23 cellular contexts compared by ENCODE assay signal in the genomic region with DNA sequence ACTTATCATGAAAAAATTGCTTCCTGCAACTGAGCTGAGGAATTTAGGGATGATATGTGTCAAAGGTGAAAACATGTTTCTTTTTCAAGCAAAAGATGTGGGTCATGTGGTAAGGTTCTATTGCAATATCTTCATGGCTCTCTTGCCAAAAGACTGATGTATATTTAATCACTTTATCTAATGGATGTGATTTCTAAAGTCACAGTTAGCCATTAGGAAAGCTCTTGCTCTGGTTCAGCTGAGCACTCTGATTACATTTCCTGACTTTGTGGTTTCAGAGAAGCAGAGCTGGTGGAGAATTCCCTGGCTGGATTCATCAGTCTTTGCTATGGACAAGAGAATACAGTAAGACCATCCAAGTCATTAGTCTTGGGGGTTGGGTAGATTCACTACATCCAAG. TPM values are rescaled to one million over a fixed set of nuclear protein-coding genes. Genes with fewer than 3 reads are reported as not detected.
DNase-seq lines count a peak whose midpoint lies in the region; ATAC-seq and TF ChIP-seq lines count a peak whose summit lies in the region.
"Had no signal": no experiment of that assay in that cellular context is flagged by ENCODE, and none has a peak within 500 bp of the region (broad histone marks: within the 10 kb centered on the region; RNA-seq: fewer than 3 reads in every experiment).

No MANE protein-coding gene starts in this region.

- no peak for ATAC-seq in GM18907 (IDR thresholded peaks at IDR 0.05; ENCODE audit: unreplicated experiment)
- ATAC-seq: gastroesophageal sphincter; naive thymus-derived CD4-positive, alpha-beta T cell; WTC11 had no signal

- DNase-seq in AG10803 (ENCODE audit: low read depth) (peak; percentile 36), HFFc6 (peak; percentile 28), astrocyte of the cerebellum (ENCODE audit: low read depth) (peak; percentile 64), fibroblast of villous mesenchyme (ENCODE audit: low read depth) (peak; percentile 42), DMS53 (lab: John Stamatoyannopoulos, UW) (no peak)
- no peak for DNase-seq in activated CD4-positive, alpha-beta T cell treated with anti-CD3 and anti-CD28 coated beads, Interleukin-2, amount 10 ng/mL, durations not matched to agents 24 days and 14 days
- no peak for DNase-seq in stimulated activated CD4-positive, alpha-beta T cell treated with anti-CD3 and anti-CD28 coated beads, Interleukin-2, amount 100 ng/mL, for 24 hours
- DNase-seq: activated CD4-positive, alpha-beta memory T cell treated with anti-CD3 and anti-CD28 coated beads, Interleukin-2, amount 10 ng/mL, durations not matched to agents 7 days and 5 days; activated gamma-delta T cell treated with Interleukin-2 at 50 U/mL for 16 hours; activated T-cell treated with anti-CD3 and anti-CD28 coated beads, Interleukin-2, amount 50 U/mL, for 1 hour; CD4-positive, alpha-beta memory T cell; mammary epithelial cell; naive thymus-derived CD4-positive, alpha-beta T cell; NCI-H1105 treated with DMSO at 0.1 percent for 48 hours; NCI-H2081; occipital lobe; spleen; stimulated activated CD4-positive, alpha-beta T cell treated with anti-CD3 and anti-CD28 coated beads, Interleukin-4, amount 100 ng/mL, for 24 hours; stimulated activated naive CD4-positive, alpha-beta T cell treated with Interleukin-2 at 50 U/mL for 16 hours had no signal

- peak overlapping the region; percentile 40 for H3K27ac Mint-ChIP-seq in HFFc6
- no peak overlapping the region for H3K27ac Mint-ChIP-seq in activated CD4-positive, alpha-beta T cell treated with anti-CD3 and anti-CD28 coated beads, Interleukin-2, amount 10 ng/mL, durations not matched to agents 24 days and 14 days
- H3K27ac Mint-ChIP-seq: activated CD4-positive, alpha-beta memory T cell treated with anti-CD3 and anti-CD28 coated beads, Interleukin-2, amount 10 ng/mL, durations not matched to agents 7 days and 5 days; CD4-positive, alpha-beta memory T cell; naive thymus-derived CD4-positive, alpha-beta T cell; WTC11 had no signal

- intact Hi-C loops in activated CD4-positive, alpha-beta T cell treated with anti-CD3 and anti-CD28 coated beads, Interleukin-2, amount 10 ng/mL, durations not matched to agents 24 days and 14 days (cut with micrococcal nuclease) = no loop called here

- no peaks in the 10 kb centered on the region for H3K27me3 Mint-ChIP-seq in HFFc6 (ENCODE audit: insufficient read depth)
- H3K27me3 Mint-ChIP-seq in activated CD4-positive, alpha-beta T cell treated with anti-CD3 and anti-CD28 coated beads, Interleukin-2, amount 10 ng/mL, durations not matched to agents 24 days and 14 days = no peaks in the 10 kb centered on the region
- H3K27me3 Mint-ChIP-seq: activated CD4-positive, alpha-beta memory T cell treated with anti-CD3 and anti-CD28 coated beads, Interleukin-2, amount 10 ng/mL, durations not matched to agents 7 days and 5 days; CD4-positive, alpha-beta memory T cell had no signal

- in situ Hi-C loops in astrocyte of the cerebellum (cut with HindIII; ENCODE audit: low sequenced_read_pairs) = no loop called here

- H3K4me3 ChIP-seq in AG10803 (ENCODE audit: low read length) (no peak overlapping the region), astrocyte of the cerebellum (ENCODE audit: low read depth, low read length) (no peak overlapping the region), fibroblast of villous mesenchyme (ENCODE audit: low read depth, low read length) (no peak overlapping the region)
- H3K4me3 ChIP-seq: cardiac muscle cell, gastroesophageal sphincter, spleen had no signal

- peaks cover 69% of the 10 kb centered on the region for H3K4me1 Mint-ChIP-seq in HFFc6 (ENCODE audit: low read depth)
- H3K4me1 Mint-ChIP-seq in activated CD4-positive, alpha-beta T cell treated with anti-CD3 and anti-CD28 coated beads, Interleukin-2, amount 10 ng/mL, durations not matched to agents 24 days and 14 days = no peaks in the 10 kb centered on the region
- H3K4me1 Mint-ChIP-seq: activated CD4-positive, alpha-beta memory T cell treated with anti-CD3 and anti-CD28 coated beads, Interleukin-2, amount 10 ng/mL, durations not matched to agents 7 days and 5 days; CD4-positive, alpha-beta memory T cell; naive thymus-derived CD4-positive, alpha-beta T cell had no signal

- no peak overlapping the region for H3K4me3 Mint-ChIP-seq in HFFc6
- no peak overlapping the region for H3K4me3 Mint-ChIP-seq in activated CD4-positive, alpha-beta T cell treated with anti-CD3 and anti-CD28 coated beads, Interleukin-2, amount 10 ng/mL, durations not matched to agents 24 days and 14 days
- H3K4me3 Mint-ChIP-seq: activated CD4-positive, alpha-beta memory T cell treated with anti-CD3 and anti-CD28 coated beads, Interleukin-2, amount 10 ng/mL, durations not matched to agents 7 days and 5 days; CD4-positive, alpha-beta memory T cell; naive thymus-derived CD4-positive, alpha-beta T cell; WTC11 had no signal

- peaks cover 34% of the 10 kb centered on the region for H3K36me3 Mint-ChIP-seq in HFFc6 (ENCODE audit: low read depth)
- no peaks in the 10 kb centered on the region for H3K36me3 Mint-ChIP-seq in activated CD4-positive, alpha-beta T cell treated with anti-CD3 and anti-CD28 coated beads, Interleukin-2, amount 10 ng/mL, durations not matched to agents 24 days and 14 days (ENCODE audit: low read depth)
- H3K36me3 Mint-ChIP-seq: CD4-positive, alpha-beta memory T cell; naive thymus-derived CD4-positive, alpha-beta T cell; WTC11 had no signal

- TF ChIP-seq CTCF in AG10803 (conservative IDR thresholded peaks at IDR 0.05; ENCODE audit: low read length) (no peak), HFFc6 (IDR thresholded peaks at IDR 0.05) (no peak), astrocyte of the cerebellum (IDR thresholded peaks at IDR 0.05; ENCODE audit: low read depth, low read length, missing control alignments) (no peak), fibroblast of villous mesenchyme (IDR thresholded peaks at IDR 0.05; ENCODE audit: insufficient read depth, low read depth, low read length) (no peak)

- H3K9me3 Mint-ChIP-seq in HFFc6 = no peaks in the 10 kb centered on the region
- H3K9me3 Mint-ChIP-seq in activated CD4-positive, alpha-beta T cell treated with anti-CD3 and anti-CD28 coated beads, Interleukin-2, amount 10 ng/mL, durations not matched to agents 24 days and 14 days = no peaks in the 10 kb centered on the region
- H3K9me3 Mint-ChIP-seq: activated CD4-positive, alpha-beta memory T cell treated with anti-CD3 and anti-CD28 coated beads, Interleukin-2, amount 10 ng/mL, durations not matched to agents 7 days and 5 days; WTC11 had no signal

RNA-seq across cellular contexts. Expression of gene SCN9A, which starts 24.4 kb away (rescaled TPM):
- 10 to 100 TPM; 41.1 to 66.1 (median 55.8) TPM for total RNA-seq in HFFc6 (2021; fragmentation: NEBNext Ultra II Directional; extraction: Animal tissue kit (Norgen Biotek cat#: 25700))
- total RNA-seq in fibroblast of villous mesenchyme = 43.5 and 72.1 TPM in 2 replicates
- not detected in 2 replicates for total RNA-seq in activated CD4-positive, alpha-beta T cell treated with anti-CD3 and anti-CD28 coated beads, Interleukin-2, amount 10 ng/mL, durations not matched to agents 24 days and 14 days
- total RNA-seq: CD4-positive, alpha-beta memory T cell had no signal

Comparison
In these comparisons a context has a peak if more than half of its experiments do, and no peak if none do; other contexts are left out.
1. DNase-seq: peak in AG10803 (single experiment), HFFc6 (single experiment), astrocyte of the cerebellum (single experiment) and fibroblast of villous mesenchyme (single experiment); none in DMS53 (single experiment), activated CD4-positive, alpha-beta T cell treated with anti-CD3 and anti-CD28 coated beads, Interleukin-2, amount 10 ng/mL, durations not matched to agents 24 days and 14 days (single experiment) and stimulated activated CD4-positive, alpha-beta T cell treated with anti-CD3 and anti-CD28 coated beads, Interleukin-2, amount 100 ng/mL, for 24 hours (0 of 2).
2. RNA of gene SCN9A, which starts 24.4 kb away (total RNA-seq): 43.5 to 72.1 TPM in fibroblast of villous mesenchyme and 41.1 to 66.1 TPM in HFFc6; not detected in activated CD4-positive, alpha-beta T cell treated with anti-CD3 and anti-CD28 coated beads, Interleukin-2, amount 10 ng/mL, durations not matched to agents 24 days and 14 days; every median in the first group is over 10 times any median in the second.